ENCODE assay signal across 8 cellular contexts in genomic region chr14:23294734-23295561, GRCh38. TPM values are rescaled to one million over a fixed set of nuclear protein-coding genes. Genes with fewer than 3 reads are reported as not detected.
DNase-seq lines count a peak whose midpoint lies in the region; ATAC-seq and TF ChIP-seq lines count a peak whose summit lies in the region.

No MANE protein-coding gene starts in this region.

- POLR2A ChIA-PET in activated B cell treated with CpG ODN at 0.5 μM for 24 hours (lab: Charles Lee): interaction anchor here (1.2 to 2.8 kb wide), 3 partner anchors 9 to 26 kb away, joined by 5 to 14 read pairs (median 6); partner anchors contain the start of genes HOMEZ and PABPN1

- TF ChIP-seq CTCF in activated B cell treated with CpG ODN at 0.5 μM for 24 hours (IDR thresholded peaks at IDR 0.05): no peak

- H3K36me3 Mint-ChIP-seq in activated B cell treated with CpG ODN at 0.5 μM for 24 hours (ENCODE audit: low read depth): peaks cover 24% of the 10 kb centered on the region

- CTCF ChIA-PET in activated B cell treated with CpG ODN at 0.5 μM for 24 hours (lab: Charles Lee): interaction anchor here (0.7 to 2.4 kb wide), 3 partner anchors 8 to 26 kb away, joined by 3 to 14 read pairs (median 6); partner anchors contain the start of genes HOMEZ and PABPN1

- peaks cover 15% of the 10 kb centered on the region for H3K4me1 Mint-ChIP-seq in activated B cell treated with CpG ODN at 0.5 μM for 24 hours

- intact Hi-C loops in activated B cell treated with CpG ODN at 0.5 μM for 24 hours (cut with micrococcal nuclease): loop anchor here (1.0 to 5.0 kb wide), 5 partner anchors 9 to 218 kb away; partner anchors contain the start of gene HOMEZ

- no peak overlapping the region for H3K4me3 Mint-ChIP-seq in activated B cell treated with CpG ODN at 0.5 μM for 24 hours

- peak overlapping the region; percentile 17 for H3K27ac ChIP-seq in caudate nucleus (ENCODE audit: low read depth, low read length)

- H3K9me3 Mint-ChIP-seq in activated B cell treated with CpG ODN at 0.5 μM for 24 hours: no peaks in the 10 kb centered on the region

- DNase-seq in AG08396 (ENCODE audit: low spot score) (peak; percentile 23), NCI-H2107 treated with DMSO at 0.1 percent for 48 hours (lab: John Stamatoyannopoulos, UW; ENCODE audit: unreplicated experiment) (peak; percentile 77), activated B cell treated with CpG ODN at 0.5 μM for 24 hours (peak; percentile 30), caudate nucleus (lab: John Stamatoyannopoulos, UW) (peak in 26 of 61 donors; percentile 4 to 52 (median 31)), left kidney (ENCODE audit: low read depth, low spot score) (peak; percentile 81)
- DNase-seq in stimulated activated CD8-positive, alpha-beta memory T cell treated with anti-CD3 and anti-CD28 coated beads, Interleukin-7, amount 100 ng/mL, for 4 hours (ENCODE audit: low read depth in 2 of 2): peak; percentile 10 to 24

- no peak overlapping the region for H3K27ac Mint-ChIP-seq in activated B cell treated with CpG ODN at 0.5 μM for 24 hours

- H3K27me3 Mint-ChIP-seq in activated B cell treated with CpG ODN at 0.5 μM for 24 hours: no peaks in the 10 kb centered on the region

- ATAC-seq in GM18907 (IDR thresholded peaks at IDR 0.05; ENCODE audit: unreplicated experiment) (peak; percentile 40), activated B cell treated with CpG ODN at 0.5 μM for 24 hours (ENCODE audit: low read depth) (peak; percentile 88), GM19455 (IDR thresholded peaks at IDR 0.05; ENCODE audit: unreplicated experiment) (no peak)

RNA-seq across cellular contexts. Expression of gene PPP1R3E, which starts 7.7 kb away (rescaled TPM):
- total RNA-seq in activated B cell treated with CpG ODN at 0.5 μM for 24 hours: 23.4 and 28.9 TPM in 2 replicates

RNA-seq across cellular contexts. Expression of gene HOMEZ, which starts 9.0 kb away (rescaled TPM):
- 10.8 and 11.5 TPM in 2 replicates for total RNA-seq in activated B cell treated with CpG ODN at 0.5 μM for 24 hours

RNA-seq across cellular contexts. Expression of gene BCL2L2, which starts 11.7 kb away (rescaled TPM):
- total RNA-seq in activated B cell treated with CpG ODN at 0.5 μM for 24 hours: 10.4 and 11.8 TPM in 2 replicates

RNA-seq across cellular contexts. Expression of gene PABPN1, which starts 26.3 kb away (rescaled TPM):
- 259 and 264 TPM in 2 replicates for total RNA-seq in activated B cell treated with CpG ODN at 0.5 μM for 24 hours

RNA-seq across cellular contexts. Expression of gene RNF212B, which starts 57.2 kb away (rescaled TPM):
- not detected in 2 replicates for total RNA-seq in activated B cell treated with CpG ODN at 0.5 μM for 24 hours
